ENCODE assay signal across 19 cellular contexts in genomic region chr11:65206441-65206841, GRCh38. TPM values are rescaled to one million over a fixed set of nuclear protein-coding genes. Genes with fewer than 3 reads are reported as not detected.
DNase-seq lines count a peak whose midpoint lies in the region; ATAC-seq and TF ChIP-seq lines count a peak whose summit lies in the region.
"Had no signal": no experiment of that assay in that cellular context is flagged by ENCODE, and none has a peak within 500 bp of the region (broad histone marks: within the 10 kb centered on the region; RNA-seq: fewer than 3 reads in every experiment).

No MANE protein-coding gene starts in this region.

- TF ChIP-seq CTCF in Calu3 (IDR thresholded peaks at IDR 0.05; ENCODE audit: unreplicated experiment) = no peak

- intact Hi-C loops in posterior vena cava (cut with DNase I) (no loop called here), Calu3 (cut with micrococcal nuclease; ENCODE audit: unreplicated experiment) (loop anchor here (10.0 kb wide), 1 partner anchor 48 kb away; no protein-coding TSS in a partner anchor)

- H3K4me1 Mint-ChIP-seq in Calu3 (ENCODE audit: low read depth, unreplicated experiment) = no peaks in the 10 kb centered on the region
- H3K4me1 Mint-ChIP-seq: B cell had no signal

- CTCF ChIA-PET in Calu3 (lab: Charles Lee) = no interaction called here

- BruUV-seq in Calu3 (replicated peaks; lab: Mats Ljungman, UMichigan) = no TSS peak

- no peak overlapping the region for H3K27ac Mint-ChIP-seq in Calu3 (ENCODE audit: unreplicated experiment)
- H3K27ac Mint-ChIP-seq: B cell had no signal

- H3K4me3 Mint-ChIP-seq in Calu3 (ENCODE audit: low read depth, unreplicated experiment) = no peak overlapping the region
- H3K4me3 Mint-ChIP-seq: B cell had no signal

- H3K9me3 Mint-ChIP-seq in Calu3 (ENCODE audit: low read depth, unreplicated experiment) = no peaks in the 10 kb centered on the region

- H3K27me3 Mint-ChIP-seq in Calu3 (ENCODE audit: unreplicated experiment) = no peaks in the 10 kb centered on the region
- H3K27me3 Mint-ChIP-seq: B cell had no signal

- peak; percentile 7 for ATAC-seq in esophagus mucosa

- peaks cover 46% of the 10 kb centered on the region for H3K36me3 Mint-ChIP-seq in Calu3 (ENCODE audit: insufficient read depth, unreplicated experiment)

- DNase-seq in D341Med (ENCODE audit: low spot score) (peak; percentile 20), H4 (ENCODE audit: low spot score) (peak; percentile 2), posterior vena cava (ENCODE audit: low spot score) (peak; percentile 76), NCI-H2196 (lab: John Stamatoyannopoulos, UW; ENCODE audit: unreplicated experiment) (no peak), Calu3 (no peak)
- no peak for DNase-seq in stimulated activated CD4-positive, alpha-beta T cell treated with anti-CD3 and anti-CD28 coated beads, Interleukin-4, amount 100 ng/mL, for 24 hours
- DNase-seq: DMS79 treated with DMSO at 0.1 percent for 48 hours, GM23248, HCEC 1CT, KG1, NCI-H1092, NCI-H1436, NCI-H187 treated with DMSO at 0.1 percent for 48 hours, NCI-H2227 treated with DMSO at 0.1 percent for 48 hours, NCI-H748 treated with DMSO at 0.1 percent for 48 hours, SJCRH30 had no signal

RNA-seq across cellular contexts. Expression of gene CAPN1, which starts 24.7 kb away (rescaled TPM):
- total RNA-seq in H4 (2014; rRNA removed; shearing (Covaris generic)) = 58.1 and 115 TPM in 2 replicates
- total RNA-seq in esophagus mucosa = 510 TPM
- total RNA-seq in posterior vena cava = 100 to 1,000 TPM; 142 to 144 TPM
- total RNA-seq in Calu3 (2022) = 288 and 314 TPM in 2 replicates

RNA-seq across cellular contexts. Expression of gene SPDYC, which starts 36.4 kb away (rescaled TPM):
- not detected in 2 replicates for total RNA-seq in H4 (2014; rRNA removed; shearing (Covaris generic))
- total RNA-seq in esophagus mucosa (not detected), posterior vena cava (not detected), Calu3 (2022) (not detected in 2 replicates)
- total RNA-seq: B cell, GM23248, Peyer's patch had no signal

RNA-seq across cellular contexts. Expression of gene POLA2, which starts 55.3 kb away (rescaled TPM):
- 33.0 and 40.9 TPM in 2 replicates for total RNA-seq in H4 (2014; rRNA removed; shearing (Covaris generic))
- total RNA-seq in esophagus mucosa (11.2 TPM), posterior vena cava (1 to 10 TPM; 6.0 to 6.1 TPM), Calu3 (2022) (34.4 and 40.4 TPM in 2 replicates)

Comparison
In these comparisons a context has a peak if more than half of its experiments do, and no peak if none do; other contexts are left out.
1. DNase-seq: peak in D341Med (single experiment), H4 (single experiment) and posterior vena cava (single experiment); none in NCI-H2196 (single experiment), stimulated activated CD4-positive, alpha-beta T cell treated with anti-CD3 and anti-CD28 coated beads, Interleukin-4, amount 100 ng/mL, for 24 hours (single experiment) and Calu3 (single experiment).